8 cellular contexts compared by ENCODE assay signal in the genomic region with DNA sequence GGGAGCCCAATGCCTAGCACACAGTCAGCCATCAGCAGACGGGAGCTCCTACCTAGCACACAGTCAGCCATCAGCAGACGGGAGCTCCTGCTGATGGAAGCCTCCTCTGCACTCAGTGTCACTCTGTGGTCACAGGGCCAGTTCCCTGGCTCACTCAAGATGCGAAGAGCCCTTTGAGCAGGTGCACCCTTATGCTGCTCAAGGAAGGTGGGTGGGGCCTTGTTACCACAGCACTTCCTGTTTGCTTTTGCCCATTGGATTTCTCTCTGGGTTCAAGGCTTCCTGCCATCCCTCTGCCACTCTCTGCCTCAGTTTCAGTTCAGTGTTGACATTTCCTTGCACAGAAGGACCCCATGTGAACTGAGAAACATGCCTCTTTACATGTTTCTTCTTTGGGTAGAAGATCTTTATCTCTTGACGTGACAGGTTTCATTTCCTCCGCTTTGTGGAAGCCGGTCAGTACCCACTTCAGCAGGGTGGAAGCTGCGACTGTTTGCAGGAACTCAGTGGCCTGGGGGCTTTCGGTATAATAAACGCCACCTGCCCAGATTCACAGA. TPM values are rescaled to one million over a fixed set of nuclear protein-coding genes. Genes with fewer than 3 reads are reported as not detected.
A peak's percentile ranks its signal among the peaks of the same experiment; 100 is the strongest.
DNase-seq lines count a peak whose midpoint lies in the region; ATAC-seq and TF ChIP-seq lines count a peak whose summit lies in the region.

No MANE protein-coding gene starts in this region.

- TF ChIP-seq POLR2A in adrenal gland (IDR thresholded peaks at IDR 0.05), result no peak

- H3K27ac Mint-ChIP-seq in glutamatergic neuron (ENCODE audit: unreplicated experiment), result peak overlapping the region; percentile 38

- peaks cover 99% of the 10 kb centered on the region for H3K79me2 ChIP-seq in SU-DHL-6 (ENCODE audit: insufficient read depth, low read length)

- peak overlapping the region; percentile 55 for H3K4me2 ChIP-seq in SU-DHL-6 (ENCODE audit: low read depth, low read length, poor library complexity, severe bottlenecking)

- no peak for TF ChIP-seq CTCF in SU-DHL-6 (IDR thresholded peaks at IDR 0.05; ENCODE audit: insufficient read depth, low read length, poor library complexity, severe bottlenecking)
- TF ChIP-seq CTCF in glutamatergic neuron (IDR thresholded peaks at IDR 0.05; ENCODE audit: partially characterized antibody, unreplicated experiment), result no peak
- TF ChIP-seq CTCF in adrenal gland (IDR thresholded peaks at IDR 0.05), result no peak

- WGBS in adrenal gland, 4 donors, result 75 to 90% (median 80%) methylated on average over 9 of the region's 9 CpGs

- H3K4me3 ChIP-seq in SU-DHL-6 (ENCODE audit: insufficient read depth, low read length, poor library complexity, severe bottlenecking), result no peak overlapping the region
- H3K4me3 ChIP-seq in adrenal gland, result no peak overlapping the region

- no peak for DNase-seq in glutamatergic neuron
- no peak for DNase-seq in HUDEP-2 (lab: John Stamatoyannopoulos, UW; ENCODE audit: unreplicated experiment in 76 of 76)
- no peak for DNase-seq in NCI-H146 treated with DMSO at 0.1 percent for 48 hours (lab: John Stamatoyannopoulos, UW; ENCODE audit: unreplicated experiment)
- DNase-seq in NCI-H2196 treated with DMSO at 0.1 percent for 48 hours (lab: John Stamatoyannopoulos, UW; ENCODE audit: unreplicated experiment), result no peak
- DNase-seq in adrenal gland, result no peak

- H3K27me3 Mint-ChIP-seq in glutamatergic neuron (ENCODE audit: unreplicated experiment), result peaks cover 2% of the 10 kb centered on the region

- H3K9me3 Mint-ChIP-seq in glutamatergic neuron (ENCODE audit: unreplicated experiment), result peaks cover 12% of the 10 kb centered on the region

- peaks cover 29% of the 10 kb centered on the region for H3K36me3 Mint-ChIP-seq in glutamatergic neuron (ENCODE audit: unreplicated experiment)

- H3K36me3 ChIP-seq in SU-DHL-6 (ENCODE audit: low read length) (peaks cover 36% of the 10 kb centered on the region), adrenal gland (replicated peaks in 1 of 2) (peaks cover 0 to 83% of the 10 kb centered on the region in 2 donors)

- H3K9me2 ChIP-seq in SU-DHL-6 (replicated peaks; ENCODE audit: insufficient read depth, low read length), result no peaks in the 10 kb centered on the region

- ATAC-seq in GM18909 (IDR thresholded peaks at IDR 0.05; ENCODE audit: poor library complexity, unreplicated experiment) (peak; percentile 94), HG02938 (IDR thresholded peaks at IDR 0.05; ENCODE audit: unreplicated experiment) (peak; percentile 93)

- peaks cover 25% of the 10 kb centered on the region for H3K4me1 Mint-ChIP-seq in glutamatergic neuron (ENCODE audit: low read depth, unreplicated experiment)

- H3K9me3 ChIP-seq in SU-DHL-6 (ENCODE audit: insufficient read depth, low read length) (no peaks in the 10 kb centered on the region), adrenal gland (replicated peaks in 1 of 3) (no peaks in the 10 kb centered on the region)

- no peak overlapping the region for H2AFZ ChIP-seq in SU-DHL-6 (ENCODE audit: low read depth, low read length, severe bottlenecking)

- peaks cover 24% of the 10 kb centered on the region for H3F3A ChIP-seq in SU-DHL-6 (ENCODE audit: insufficient read depth)

- peak overlapping the region; percentile 77 for H3K27ac ChIP-seq in SU-DHL-6 (ENCODE audit: low read depth, low read length)
- H3K27ac ChIP-seq in adrenal gland, result peak overlapping the region in 1 of 5 donors; percentile 67

- H4K20me1 ChIP-seq in SU-DHL-6 (ENCODE audit: low read depth, low read length), result peaks cover 12% of the 10 kb centered on the region

- H3K4me1 ChIP-seq in adrenal gland (replicated peaks in 1 of 2), result peaks cover 24 to 79% of the 10 kb centered on the region in 2 donors

- no peak overlapping the region for H3K4me3 Mint-ChIP-seq in glutamatergic neuron (ENCODE audit: unreplicated experiment)

- intact Hi-C loops in adrenal gland (cut with DNase I), result loop anchor here (5.0 to 10.0 kb wide), 2 partner anchors 194 to 277 kb away; no protein-coding TSS in a partner anchor

- no peaks in the 10 kb centered on the region for H3K27me3 ChIP-seq in SU-DHL-6 (ENCODE audit: low read length)
- H3K27me3 ChIP-seq in adrenal gland, result no peaks in the 10 kb centered on the region

- H3K9ac ChIP-seq in SU-DHL-6 (ENCODE audit: low read length), result no peak overlapping the region

RNA-seq across cellular contexts. Expression of a gene that starts 11.6 kb away (rescaled TPM):
- total RNA-seq in glutamatergic neuron (ENCODE audit: unreplicated experiment) (131 TPM), adrenal gland (100 to 1,000 TPM in 5 of 8 donors, 10 to 100 TPM in 3; 35.5 to 263 (median 112) TPM)
- 100 to 1,000 TPM in 2 of 3 donors, 10 to 100 TPM in 1; 37.9 to 130 (median 117) TPM for polyA plus RNA-seq in adrenal gland
